ENCODE assay signal across 9 cellular contexts in genomic region chr1:182629674-182630073, GRCh38. TPM values are rescaled to one million over a fixed set of nuclear protein-coding genes. Genes with fewer than 3 reads are reported as not detected.
DNase-seq lines count a peak whose midpoint lies in the region; ATAC-seq and TF ChIP-seq lines count a peak whose summit lies in the region.
"Had no signal": no experiment of that assay in that cellular context is flagged by ENCODE, and none has a peak within 500 bp of the region (broad histone marks: within the 10 kb centered on the region; RNA-seq: fewer than 3 reads in every experiment).

No MANE protein-coding gene starts in this region.

- no peaks in the 10 kb centered on the region for H3K9me2 ChIP-seq in OCI-LY7 (ENCODE audit: insufficient read depth, low read length)

- TF ChIP-seq CTCF in OCI-LY7 (conservative IDR thresholded peaks at IDR 0.05; ENCODE audit: low read length), result no peak

- H4K20me1 ChIP-seq in OCI-LY7 (ENCODE audit: insufficient read depth, low read length), result no peaks in the 10 kb centered on the region

- H2AFZ ChIP-seq in OCI-LY7 (ENCODE audit: low read length), result peak overlapping the region; percentile 81

- no TSS peak for BruUV-seq in OCI-LY7 (replicated peaks; lab: Mats Ljungman, UMichigan)

- intact Hi-C loops in OCI-LY7 (cut with micrococcal nuclease; ENCODE audit: unreplicated experiment), result no loop called here

- H3K27ac ChIP-seq in OCI-LY7 (ENCODE audit: low read depth, low read length, poor library complexity, severe bottlenecking), result peak overlapping the region; percentile 52
- H3K27ac ChIP-seq: cardiac muscle cell had no signal

- POLR2A ChIA-PET in OCI-LY7 (lab: Charles Lee), result interaction anchor here (0.6 to 12.1 kb wide), 9 partner anchors 9 to 57 kb away, joined by 3 to 113 read pairs (median 11); partner anchors contain the start of gene RGS16

- no peaks in the 10 kb centered on the region for H3K36me3 ChIP-seq in OCI-LY7 (ENCODE audit: insufficient read depth, low read length)
- H3K36me3 ChIP-seq: cardiac muscle cell had no signal

- H3K4me2 ChIP-seq in OCI-LY7 (ENCODE audit: low read length), result peak overlapping the region; percentile 73

- H3K9me3 ChIP-seq in OCI-LY7 (ENCODE audit: low read length), result no peaks in the 10 kb centered on the region

- CTCF ChIA-PET in OCI-LY7 (lab: Charles Lee; ENCODE audit: unreplicated experiment), result interaction anchor here (1.0 to 1.2 kb wide), 2 partner anchors 13 kb away, joined by 3 read pairs; no protein-coding TSS in a partner anchor

- peak overlapping the region; percentile 37 for H3K4me3 ChIP-seq in OCI-LY7 (ENCODE audit: low read depth, low read length, poor library complexity, severe bottlenecking)
- H3K4me3 ChIP-seq: cardiac muscle cell had no signal

- peaks cover 99% of the 10 kb centered on the region for H3K4me1 ChIP-seq in OCI-LY7 (ENCODE audit: insufficient read depth, low read length, poor library complexity, severe bottlenecking)

- DNase-seq in OCI-LY7 (ENCODE audit: low spot score) (peak; percentile 59), DMS 273 treated with DMSO at 0.1 percent for 48 hours (lab: John Stamatoyannopoulos, UW) (no peak), GM03348 (ENCODE audit: low spot score) (no peak), NCI-H345 treated with DMSO at 0.1 percent for 48 hours (lab: John Stamatoyannopoulos, UW; ENCODE audit: unreplicated experiment) (no peak), left lobe of liver (ENCODE audit: low spot score) (no peak)
- peak; percentile 87 for DNase-seq in activated effector memory CD4-positive, alpha-beta T cell treated with anti-CD3 and anti-CD28 coated beads, Interleukin-2, amount 50 U/mL, for 16 hours
- DNase-seq in stimulated activated CD8-positive, alpha-beta memory T cell treated with anti-CD3 and anti-CD28 coated beads, Interleukin-2, amount 100 ng/mL, for 1 hour (ENCODE audit: low read depth in 2 of 2), result peak; percentile 10 to 14

- ATAC-seq in GM21423 (IDR thresholded peaks at IDR 0.05; ENCODE audit: unreplicated experiment) (peak; percentile 64), left lobe of liver (no peak)

- no peaks in the 10 kb centered on the region for H3K79me2 ChIP-seq in OCI-LY7 (ENCODE audit: insufficient read depth, low read depth, low read length)

RNA-seq across cellular contexts. Expression of gene RGS16, which starts 25.5 kb away (rescaled TPM):
- total RNA-seq in OCI-LY7 (2014; rRNA removed; shearing (Covaris generic)), result 17.9 and 20.1 TPM in 2 replicates
- total RNA-seq in OCI-LY7 (2022) (22.5 and 29.5 TPM in 2 replicates), left lobe of liver (0.15 TPM)

RNA-seq across cellular contexts. Expression of gene RNASEL, which starts 40.6 kb away (rescaled TPM):
- 1.3 and 2.2 TPM in 2 replicates for total RNA-seq in OCI-LY7 (2014; rRNA removed; shearing (Covaris generic))
- 3.0 and 4.0 TPM in 2 replicates for total RNA-seq in OCI-LY7 (2022)
- total RNA-seq in left lobe of liver, result 2.2 TPM

RNA-seq across cellular contexts. Expression of gene RGS8, which starts 54.7 kb away (rescaled TPM):
- total RNA-seq in OCI-LY7 (2014; rRNA removed; shearing (Covaris generic)), result 0.10 TPM in 1 of 2 replicates, not detected in the other
- total RNA-seq in OCI-LY7 (2022) (0.31 and 1.2 TPM in 2 replicates), left lobe of liver (not detected)

Comparison
In these comparisons a context has a peak if more than half of its experiments do, and no peak if none do; other contexts are left out.
1. DNase-seq: peak in OCI-LY7 (single experiment), activated effector memory CD4-positive, alpha-beta T cell treated with anti-CD3 and anti-CD28 coated beads, Interleukin-2, amount 50 U/mL, for 16 hours (single experiment) and stimulated activated CD8-positive, alpha-beta memory T cell treated with anti-CD3 and anti-CD28 coated beads, Interleukin-2, amount 100 ng/mL, for 1 hour (2 of 2); none in DMS 273 treated with DMSO at 0.1 percent for 48 hours (single experiment), GM03348 (single experiment), NCI-H345 treated with DMSO at 0.1 percent for 48 hours (single experiment) and left lobe of liver (single experiment).
2. RNA of gene RGS16, which starts 25.5 kb away (total RNA-seq): 17.9 to 29.5 TPM in OCI-LY7; 0.15 TPM in left lobe of liver (single experiment); every median in the first group is over 10 times any median in the second.